In genomic region chr19:32403291-32403995, GRCh38 we compare ENCODE assay signal across 1 cellular context.
TF ChIP-seq lines count a peak whose summit lies in the region.

No MANE protein-coding gene starts in this region.

TF ChIP-seq in HepG2, 621 proteins besides CTCF, POLR2A, EP300 and RAD21:
- TF ChIP-seq POLR2G (IDR thresholded peaks at IDR 0.05; ENCODE audit: low read depth, low read length) (0 out of 2 replicates have a peak, but pooled peaks have one; percentile 38), SALL2 (CRISPR knock-in tag; IDR thresholded peaks at IDR 0.05) (no peak), ETV5 (CRISPR knock-in tag; IDR thresholded peaks at IDR 0.05; ENCODE audit: borderline replicate concordance) (no peak), MIXL1 (CRISPR knock-in tag; IDR thresholded peaks at IDR 0.05) (no peak)
